Comparison of ENCODE assay signal across 8 cellular contexts in the genomic region with DNA sequence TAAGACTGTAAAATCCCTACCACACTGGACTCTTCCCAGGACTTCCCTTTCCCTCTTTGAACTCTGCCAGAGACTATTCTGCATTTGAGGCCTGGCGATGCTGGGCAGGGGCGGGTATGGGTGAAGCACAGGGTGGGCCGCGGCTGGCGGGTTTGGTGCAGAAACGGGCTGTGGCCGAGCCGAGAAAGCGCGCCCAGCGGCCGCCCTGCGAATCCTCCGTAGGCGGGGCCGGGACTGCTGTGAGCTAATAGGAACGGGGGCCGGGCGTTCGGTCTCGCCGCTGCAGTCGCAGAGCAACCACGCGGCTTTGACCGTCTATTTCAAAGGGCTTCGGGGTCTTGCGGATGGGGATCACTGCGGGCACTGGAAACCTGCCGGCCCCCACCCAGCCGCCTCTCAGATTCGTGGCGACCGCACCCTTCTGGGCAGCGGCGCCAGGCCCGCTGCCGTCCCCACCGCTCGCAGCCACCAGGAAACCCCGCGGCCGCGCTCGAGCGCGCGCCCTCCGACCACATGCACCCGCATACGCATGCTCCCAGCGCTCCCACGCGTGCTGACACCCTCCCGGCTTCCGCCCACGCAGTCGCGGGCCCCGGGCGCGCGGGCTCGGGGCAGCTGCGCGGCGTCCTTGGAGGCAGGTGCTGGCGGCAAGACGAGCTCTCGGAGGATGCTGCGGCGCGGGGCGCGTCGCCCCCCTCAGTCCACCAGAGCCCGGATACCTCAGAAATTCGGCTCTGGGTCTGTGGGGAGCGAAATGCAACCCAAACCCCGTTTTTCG. TPM values are rescaled to one million over a fixed set of nuclear protein-coding genes. Genes with fewer than 3 reads are reported as not detected.
DNase-seq lines count a peak whose midpoint lies in the region; ATAC-seq and TF ChIP-seq lines count a peak whose summit lies in the region.

No MANE protein-coding gene starts in this region.

- H3K4me3 Mint-ChIP-seq in chondrocyte (ENCODE audit: unreplicated experiment), result peak overlapping the region; percentile 96

- H3K9me3 Mint-ChIP-seq in chondrocyte (ENCODE audit: low read depth), result peaks cover 7% of the 10 kb centered on the region

- TF ChIP-seq CTCF in AG09319 (IDR thresholded peaks at IDR 0.05; ENCODE audit: low read depth, low read length) (peak; percentile 30), chondrocyte (IDR thresholded peaks at IDR 0.05) (peak; percentile 61)

- peak overlapping the region; percentile 100 for H3K27ac Mint-ChIP-seq in chondrocyte (ENCODE audit: unreplicated experiment)

- peaks cover 36% of the 10 kb centered on the region for H3K4me1 Mint-ChIP-seq in chondrocyte (ENCODE audit: low read depth)

- no peaks in the 10 kb centered on the region for H3K27me3 Mint-ChIP-seq in chondrocyte (ENCODE audit: low read depth)

- ATAC-seq in GM18870 (IDR thresholded peaks at IDR 0.05; ENCODE audit: unreplicated experiment) (peak; percentile 26), HG03103 (IDR thresholded peaks at IDR 0.05; ENCODE audit: low read depth, unreplicated experiment) (peak; percentile 41)

- no peak for DNase-seq in AG09319 (ENCODE audit: extremely low read depth, low read depth)
- DNase-seq in NCI-H2227 treated with DMSO at 0.1 percent for 48 hours (lab: John Stamatoyannopoulos, UW), result peak; percentile 91
- DNase-seq in activated CD4-positive, alpha-beta T cell treated with anti-CD3 and anti-CD28 coated beads for 1 hour, result peak; percentile 83
- DNase-seq in chondrocyte (ENCODE audit: low spot score), result peak; percentile 97
- DNase-seq in kidney glomerular epithelial cell (lab: John Stamatoyannopoulos, UW), result peak; percentile 84
- peak; percentile 61 to 69 for DNase-seq in stimulated activated CD4-positive, alpha-beta T cell treated with anti-CD3 and anti-CD28 coated beads, Interleukin-15, amount 100 ng/mL, for 48 hours (ENCODE audit: low read depth in 2 of 2)

- H3K36me3 Mint-ChIP-seq in chondrocyte (ENCODE audit: low read depth), result peaks cover 8% of the 10 kb centered on the region

RNA-seq across cellular contexts. Expression of a gene that starts 32.7 kb away (rescaled TPM):
- total RNA-seq in chondrocyte, result 38.8 to 45.7 TPM (median 39.1 TPM) in 3 replicates
